In genomic region chr17:63552211-63552610, GRCh38 we compare ENCODE assay signal across 9 cellular contexts. TPM values are rescaled to one million over a fixed set of nuclear protein-coding genes. Genes with fewer than 3 reads are reported as not detected.
A peak's percentile ranks its signal among the peaks of the same experiment; 100 is the strongest.
DNase-seq lines count a peak whose midpoint lies in the region; FAIRE-seq and TF ChIP-seq lines count a peak whose summit lies in the region.
"Had no signal": no experiment of that assay in that cellular context is flagged by ENCODE, and none has a peak within 500 bp of the region (broad histone marks: within the 10 kb centered on the region; RNA-seq: fewer than 3 reads in every experiment).

No MANE protein-coding gene starts in this region.

- peaks cover 17% of the 10 kb centered on the region for H3K36me3 Mint-ChIP-seq in activated naive CD4-positive, alpha-beta T cell treated with anti-CD3 and anti-CD28 coated beads for 36 hours (ENCODE audit: low read depth)
- H3K36me3 Mint-ChIP-seq in activated T-helper 1 cell treated with anti-CD3 and anti-CD28 coated beads, Interleukin-12 subunit alpha, Interleukin-12 subunit beta, Interleukin-2, Interleukin-4 antibody, amounts not matched to agents 30 ng/mL and 10 ng/mL and 1 ng/mL, durations not matched to agents 14 hours and 24 hours and 36 hours (ENCODE audit: low read depth) = peaks cover 27% of the 10 kb centered on the region
- H3K36me3 Mint-ChIP-seq in immature natural killer cell = no peaks in the 10 kb centered on the region

- no peaks in the 10 kb centered on the region for H3K9me3 ChIP-seq in tibial artery

- intact Hi-C loops in activated naive CD4-positive, alpha-beta T cell treated with anti-CD3 and anti-CD28 coated beads for 36 hours (cut with micrococcal nuclease) = no loop called here
- intact Hi-C loops in activated T-helper 1 cell treated with anti-CD3 and anti-CD28 coated beads, Interleukin-12 subunit alpha, Interleukin-12 subunit beta, Interleukin-2, Interleukin-4 antibody, amounts not matched to agents 30 ng/mL and 10 ng/mL and 1 ng/mL, durations not matched to agents 14 hours and 24 hours and 36 hours (cut with micrococcal nuclease) = loop anchor here (5.0 kb wide), 1 partner anchor 125 kb away; no protein-coding TSS in a partner anchor
- intact Hi-C loops in tibial artery (cut with DNase I; ENCODE audit: low total_unique reads) = loop anchor here (5.0 kb wide), 1 partner anchor 70 kb away; the partner anchor contains the start of gene MAP3K3

- peak overlapping the region; percentile 82 for H3K4me3 Mint-ChIP-seq in activated naive CD4-positive, alpha-beta T cell treated with anti-CD3 and anti-CD28 coated beads for 36 hours
- peak overlapping the region; percentile 96 for H3K4me3 Mint-ChIP-seq in activated T-helper 1 cell treated with anti-CD3 and anti-CD28 coated beads, Interleukin-12 subunit alpha, Interleukin-12 subunit beta, Interleukin-2, Interleukin-4 antibody, amounts not matched to agents 30 ng/mL and 10 ng/mL and 1 ng/mL, durations not matched to agents 14 hours and 24 hours and 36 hours
- peak overlapping the region; percentile 91 to 99 (median 99) for H3K4me3 Mint-ChIP-seq in immature natural killer cell

- TF ChIP-seq CTCF in tibial artery (IDR thresholded peaks at IDR 0.05) = no peak

- peak overlapping the region; percentile 84 to 85 for H3K4me3 ChIP-seq in tibial artery

- no peaks in the 10 kb centered on the region for H3K27me3 ChIP-seq in tibial artery

- no peaks in the 10 kb centered on the region for H3K36me3 ChIP-seq in tibial artery

- H3K4me1 Mint-ChIP-seq in activated naive CD4-positive, alpha-beta T cell treated with anti-CD3 and anti-CD28 coated beads for 36 hours (ENCODE audit: low read depth) = peaks cover 50% of the 10 kb centered on the region
- peaks cover 52% of the 10 kb centered on the region for H3K4me1 Mint-ChIP-seq in activated T-helper 1 cell treated with anti-CD3 and anti-CD28 coated beads, Interleukin-12 subunit alpha, Interleukin-12 subunit beta, Interleukin-2, Interleukin-4 antibody, amounts not matched to agents 30 ng/mL and 10 ng/mL and 1 ng/mL, durations not matched to agents 14 hours and 24 hours and 36 hours (ENCODE audit: low read depth)
- peaks cover 70% of the 10 kb centered on the region in 2 donors for H3K4me1 Mint-ChIP-seq in immature natural killer cell

- TF ChIP-seq POLR2A in H54 (IDR thresholded peaks at IDR 0.05; ENCODE audit: low read depth, low read length) = no peak

- DNase-seq in activated naive CD4-positive, alpha-beta T cell treated with anti-CD3 and anti-CD28 coated beads for 36 hours = no peak
- DNase-seq in activated naive CD4-positive, alpha-beta T cell treated with Interleukin-2 at 50 U/mL for 16 hours = no peak
- no peak for DNase-seq in activated T-helper 1 cell treated with anti-CD3 and anti-CD28 coated beads, Interleukin-12 subunit alpha, Interleukin-12 subunit beta, Interleukin-2, Interleukin-4 antibody, amounts not matched to agents 30 ng/mL and 10 ng/mL and 1 ng/mL, durations not matched to agents 14 hours and 24 hours and 36 hours (ENCODE audit: low spot score)
- DNase-seq in immature natural killer cell = no peak
- DNase-seq in tibial artery = no peak
- no peak for DNase-seq in ACHN
- DNase-seq in KBM-7 = no peak
- DNase-seq in H54 (ENCODE audit: insufficient read length, low spot score) = no peak
- DNase-seq: islet precursor cell had no signal

- no peaks in the 10 kb centered on the region for H3K27me3 Mint-ChIP-seq in activated naive CD4-positive, alpha-beta T cell treated with anti-CD3 and anti-CD28 coated beads for 36 hours (ENCODE audit: low read depth)
- no peaks in the 10 kb centered on the region for H3K27me3 Mint-ChIP-seq in activated T-helper 1 cell treated with anti-CD3 and anti-CD28 coated beads, Interleukin-12 subunit alpha, Interleukin-12 subunit beta, Interleukin-2, Interleukin-4 antibody, amounts not matched to agents 30 ng/mL and 10 ng/mL and 1 ng/mL, durations not matched to agents 14 hours and 24 hours and 36 hours (ENCODE audit: insufficient read depth)
- H3K27me3 Mint-ChIP-seq in immature natural killer cell (ENCODE audit: low read depth in 3 of 3) = peaks cover 0 to 12% (median 5%) of the 10 kb centered on the region in 3 donors

- no peak for FAIRE-seq in H54 (lab: Jason Lieb, UNC)

- H3K27ac Mint-ChIP-seq in activated naive CD4-positive, alpha-beta T cell treated with anti-CD3 and anti-CD28 coated beads for 36 hours = no peak overlapping the region
- no peak overlapping the region for H3K27ac Mint-ChIP-seq in activated T-helper 1 cell treated with anti-CD3 and anti-CD28 coated beads, Interleukin-12 subunit alpha, Interleukin-12 subunit beta, Interleukin-2, Interleukin-4 antibody, amounts not matched to agents 30 ng/mL and 10 ng/mL and 1 ng/mL, durations not matched to agents 14 hours and 24 hours and 36 hours
- peak overlapping the region; percentile 7 to 98 (median 89) for H3K27ac Mint-ChIP-seq in immature natural killer cell

- peaks cover 0 to 57% (median 25%) of the 10 kb centered on the region in 4 donors for H3K4me1 ChIP-seq in tibial artery

- CTCF ChIA-PET in activated naive CD4-positive, alpha-beta T cell treated with anti-CD3 and anti-CD28 coated beads for 36 hours (lab: Charles Lee) = interaction anchor here (3.2 kb wide), 1 partner anchor 60 kb away, joined by 14 read pairs; no protein-coding TSS in a partner anchor

- in situ Hi-C loops in ACHN (cut with HindIII; ENCODE audit: low pct_ligation_motif_present, low pct_unique_long_range_greater_than_20kb, low sequenced_read_pairs) = no loop called here
- in situ Hi-C loops in KBM-7 (cut with MboI; ENCODE audit: low pct_unique_long_range_greater_than_20kb, low sequenced_read_pairs) = no loop called here

- H3K27ac ChIP-seq in tibial artery = peak overlapping the region in 1 of 2 donors; percentile 89

- no peaks in the 10 kb centered on the region for H3K9me3 Mint-ChIP-seq in activated naive CD4-positive, alpha-beta T cell treated with anti-CD3 and anti-CD28 coated beads for 36 hours
- peaks cover 4% of the 10 kb centered on the region for H3K9me3 Mint-ChIP-seq in activated T-helper 1 cell treated with anti-CD3 and anti-CD28 coated beads, Interleukin-12 subunit alpha, Interleukin-12 subunit beta, Interleukin-2, Interleukin-4 antibody, amounts not matched to agents 30 ng/mL and 10 ng/mL and 1 ng/mL, durations not matched to agents 14 hours and 24 hours and 36 hours
- H3K9me3 Mint-ChIP-seq in immature natural killer cell = no peaks in the 10 kb centered on the region

RNA-seq across cellular contexts. Expression of gene DCAF7, which starts 1.9 kb away (rescaled TPM):
- 100 to 1,000 TPM; 102 to 103 TPM for total RNA-seq in activated naive CD4-positive, alpha-beta T cell treated with anti-CD3 and anti-CD28 coated beads for 36 hours
- 116 and 121 TPM in 2 replicates for total RNA-seq in activated T-helper 1 cell treated with anti-CD3 and anti-CD28 coated beads, Interleukin-12 subunit alpha, Interleukin-12 subunit beta, Interleukin-2, Interleukin-4 antibody, amounts not matched to agents 30 ng/mL and 10 ng/mL and 1 ng/mL, durations not matched to agents 14 hours and 24 hours and 36 hours
- 100 to 1,000 TPM in 2 of 3 donors, 10 to 100 TPM in 1; 69.2 to 124 (median 113) TPM for polyA plus RNA-seq in immature natural killer cell

RNA-seq across cellular contexts. Expression of gene KCNH6, which starts 29.1 kb away (rescaled TPM):
- not detected for total RNA-seq in activated naive CD4-positive, alpha-beta T cell treated with anti-CD3 and anti-CD28 coated beads for 36 hours
- not detected in 2 replicates for total RNA-seq in activated T-helper 1 cell treated with anti-CD3 and anti-CD28 coated beads, Interleukin-12 subunit alpha, Interleukin-12 subunit beta, Interleukin-2, Interleukin-4 antibody, amounts not matched to agents 30 ng/mL and 10 ng/mL and 1 ng/mL, durations not matched to agents 14 hours and 24 hours and 36 hours
- polyA plus RNA-seq in immature natural killer cell = not detected

RNA-seq across cellular contexts. Expression of gene TACO1, which starts 48.5 kb away (rescaled TPM):
- 10 to 100 TPM; 27.6 to 28.9 TPM for total RNA-seq in activated naive CD4-positive, alpha-beta T cell treated with anti-CD3 and anti-CD28 coated beads for 36 hours
- total RNA-seq in activated T-helper 1 cell treated with anti-CD3 and anti-CD28 coated beads, Interleukin-12 subunit alpha, Interleukin-12 subunit beta, Interleukin-2, Interleukin-4 antibody, amounts not matched to agents 30 ng/mL and 10 ng/mL and 1 ng/mL, durations not matched to agents 14 hours and 24 hours and 36 hours = 30.8 and 32.0 TPM in 2 replicates
- 10 to 100 TPM; 10.9 to 19.9 (median 19.6) TPM for polyA plus RNA-seq in immature natural killer cell

Comparison
In these comparisons a context has a peak if more than half of its experiments do, and no peak if none do; other contexts are left out.
1. H3K27ac Mint-ChIP-seq: peak in immature natural killer cell (6 of 6); none in activated naive CD4-positive, alpha-beta T cell treated with anti-CD3 and anti-CD28 coated beads for 36 hours (single experiment) and activated T-helper 1 cell treated with anti-CD3 and anti-CD28 coated beads, Interleukin-12 subunit alpha, Interleukin-12 subunit beta, Interleukin-2, Interleukin-4 antibody, amounts not matched to agents 30 ng/mL and 10 ng/mL and 1 ng/mL, durations not matched to agents 14 hours and 24 hours and 36 hours (single experiment).
2. Peak in every context shown above with its lines, with median percentiles within 50 percentile points of each other: H3K4me3 Mint-ChIP-seq.